In the genomic region with DNA sequence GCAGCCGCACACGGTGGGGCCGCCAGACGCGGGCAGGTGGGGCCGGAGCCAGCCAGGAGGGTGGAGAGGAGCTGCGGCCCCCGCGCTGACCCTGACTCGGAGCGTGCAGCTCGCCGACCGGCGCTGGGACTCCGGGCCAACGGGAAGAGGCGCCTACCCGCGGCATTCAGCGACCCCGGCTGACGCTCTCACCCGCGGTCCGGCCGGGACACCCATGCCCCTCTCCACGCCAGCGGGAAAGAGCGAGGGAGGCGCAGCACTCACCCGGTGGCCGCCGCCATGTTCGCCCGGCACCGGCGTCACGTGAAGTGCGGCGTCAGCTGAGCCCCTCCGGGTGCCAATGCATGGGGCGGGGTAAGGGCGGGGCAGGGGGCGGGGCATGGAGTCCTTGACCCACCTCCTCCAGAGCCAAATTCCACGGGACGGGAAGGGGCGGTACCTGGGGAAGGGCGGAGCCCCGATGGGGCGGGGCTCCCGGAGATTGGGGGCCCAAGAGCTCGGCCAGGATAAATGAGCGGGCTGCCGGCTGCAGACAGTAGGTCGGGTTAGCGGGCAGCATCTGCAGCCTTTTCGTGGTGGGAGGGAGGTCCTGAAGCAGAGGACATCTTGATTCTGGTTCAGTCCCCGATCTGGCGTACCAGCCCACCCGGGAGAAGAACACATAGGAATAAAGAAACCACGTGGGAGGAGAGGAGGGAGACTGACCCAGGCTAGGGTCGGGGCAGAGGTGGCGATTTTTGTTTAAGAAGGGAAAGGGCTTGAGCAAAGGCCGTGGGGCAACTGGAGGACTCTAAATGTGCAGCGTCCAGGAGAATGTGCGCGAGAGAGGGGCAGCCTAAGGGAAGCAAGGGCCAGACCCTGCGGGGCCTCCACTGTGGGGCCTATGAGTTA, we compare ENCODE assay signal across 8 cellular contexts. TPM values are rescaled to one million over a fixed set of nuclear protein-coding genes. Genes with fewer than 3 reads are reported as not detected.
DNase-seq lines count a peak whose midpoint lies in the region; ATAC-seq lines count a peak whose summit lies in the region.

TSS of gene PEPD (minus strand) at position 312 of the 891 bp plus-strand sequence. CDS start at position 281, 31 bp downstream.

- peak within 1 kb of the TSS; percentile 49 for H3K9ac ChIP-seq in muscle layer of colon (ENCODE audit: low read length)

- peak; percentile 99 for DNase-seq in D341Med (ENCODE audit: low spot score)
- peak; percentile 98 for DNase-seq in HuH-7.5 (ENCODE audit: low spot score)
- DNase-seq in OCI-M2 (lab: John Stamatoyannopoulos, UW; ENCODE audit: unreplicated experiment): peak; percentile 96
- peak; percentile 83 for DNase-seq in activated T-cell treated with anti-CD3 and anti-CD28 coated beads, Interleukin-2, amount 50 U/mL, for 1 hour
- DNase-seq in stimulated activated CD8-positive, alpha-beta memory T cell treated with anti-CD3 and anti-CD28 coated beads, Interleukin-7, amount 100 ng/mL, for 1 hour (ENCODE audit: low read depth in 2 of 2): peak; percentile 62

- H3K4me3 ChIP-seq in esophagus (ENCODE audit: low read depth in 1 of 2, low read length in 2 of 2) (peak within 1 kb of the TSS; percentile 75 to 96), muscle layer of colon (ENCODE audit: low read depth in 1 of 2, low read length in 2 of 2) (peak within 1 kb of the TSS; percentile 74 to 89)

- H3K27ac ChIP-seq in esophagus (ENCODE audit: low read depth in 2 of 2, low read length in 1 of 2) (peak within 1 kb of the TSS in 1 of 2 donors; percentile 0), muscle layer of colon (ENCODE audit: low read depth, low read length) (peak within 1 kb of the TSS; percentile 78)

- ATAC-seq in GM21447 (IDR thresholded peaks at IDR 0.05; ENCODE audit: unreplicated experiment): peak; percentile 93

- 4 to 5% methylated on average over 60 to 69 of the region's 69 CpGs for WGBS in esophagus, 2 donors

- H3K9me3 ChIP-seq in esophagus (ENCODE audit: control insufficient read depth in 2 of 2, insufficient read depth in 1 of 2, low read depth in 1 of 2, low read length in 1 of 2) (no peaks in the 10 kb centered on the region), muscle layer of colon (ENCODE audit: low read length) (no peaks in the 10 kb centered on the region)

- no peaks in the 10 kb centered on the region for H3K36me3 ChIP-seq in esophagus (ENCODE audit: control insufficient read depth in 2 of 2, insufficient read depth in 2 of 2, low read length in 1 of 2)
- H3K36me3 ChIP-seq in muscle layer of colon (ENCODE audit: insufficient read depth, low read length): no peaks in the 10 kb centered on the region

- H3K4me1 ChIP-seq in esophagus (ENCODE audit: control insufficient read depth in 2 of 2, insufficient read depth in 2 of 2, low read length in 1 of 2) (peaks cover 3 to 15% of the 10 kb centered on the region in 2 donors), muscle layer of colon (ENCODE audit: insufficient read depth, low read length) (peaks cover 20% of the 10 kb centered on the region)

- H3K27me3 ChIP-seq in esophagus (ENCODE audit: control insufficient read depth in 1 of 2, insufficient read depth in 2 of 2, low read length in 2 of 2) (no peaks in the 10 kb centered on the region), muscle layer of colon (ENCODE audit: control insufficient read depth in 1 of 2, insufficient read depth in 2 of 2, low read length in 2 of 2) (no peaks in the 10 kb centered on the region)

RNA-seq across cellular contexts. Expression of gene PEPD, which starts in this region (rescaled TPM):
- 10 to 100 TPM; 26.8 to 38.6 TPM for polyA plus RNA-seq in esophagus
